39 cellular contexts compared by ENCODE assay signal in the genomic region with DNA sequence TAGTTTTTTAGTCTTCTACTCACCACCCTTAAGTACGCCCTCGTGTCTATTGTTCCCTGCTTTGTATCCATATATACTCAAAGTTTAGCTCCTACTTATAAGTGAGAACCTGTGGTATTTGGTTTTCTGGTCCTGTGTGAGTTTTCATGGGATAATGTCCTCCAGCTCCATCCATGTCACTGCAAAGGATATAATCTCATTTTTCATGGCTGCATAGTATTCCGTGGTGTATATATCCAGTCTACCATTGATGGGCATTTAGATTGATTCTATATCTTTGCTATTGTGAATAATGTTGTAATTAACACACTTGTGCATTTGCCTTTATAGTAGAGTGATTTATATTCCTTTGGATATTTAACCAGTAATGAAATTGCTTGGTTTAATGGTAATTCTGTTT.
"Had no signal": no experiment of that assay in that cellular context is flagged by ENCODE, and none has a peak within 500 bp of the region (broad histone marks: within the 10 kb centered on the region; RNA-seq: fewer than 3 reads in every experiment).

No MANE protein-coding gene starts in this region.

- H3K27me3 Mint-ChIP-seq: activated naive CD4-positive, alpha-beta T cell treated with anti-CD3 and anti-CD28 coated beads, Interleukin-2, amount 10 ng/mL, durations not matched to agents 7 days and 5 days; activated naive CD4-positive, alpha-beta T cell treated with anti-CD3 and anti-CD28 coated beads, Interleukin-2, amount 50 U/mL, for 24 hours; activated naive CD8-positive, alpha-beta T cell; activated naive CD8-positive, alpha-beta T cell treated with anti-CD3 and anti-CD28 coated beads for 36 hours; activated naive CD8-positive, alpha-beta T cell treated with anti-CD3 and anti-CD28 coated beads, Interleukin-2, amount 10 ng/mL, durations not matched to agents 7 days and 5 days; activated naive CD8-positive, alpha-beta T cell treated with anti-CD3 and anti-CD28 coated beads, Interleukin-2, amount 50 U/mL, for 24 hours; activated T-cell treated with anti-CD3 and anti-CD28 coated beads, Interleukin-2, amount 50 U/mL, for 24 hours; activated T-helper 17 cell treated with anti-CD3 and anti-CD28 coated beads, Interleukin-2, amount 50 U/mL, for 72 hours; brain; central memory CD8-positive, alpha-beta T cell had no signal

- ATAC-seq: activated naive CD4-positive, alpha-beta T cell treated with anti-CD3 and anti-CD28 coated beads, Interleukin-2, amount 50 U/mL, for 72 hours; activated naive CD8-positive, alpha-beta T cell treated with anti-CD3 and anti-CD28 coated beads, Interleukin-2, amount 50 U/mL, for 24 hours; activated T-cell treated with anti-CD3 and anti-CD28 coated beads, Interleukin-2, amount 50 U/mL, for 4 hours; activated T-cell treated with anti-CD3 and anti-CD28 coated beads, Interleukin-2, amount 50 U/mL, for 72 hours; activated T-helper 17 cell treated with anti-CD3 and anti-CD28 coated beads, Interleukin-2, amount 50 U/mL, for 72 hours; body of pancreas had no signal

- H3K4me3 Mint-ChIP-seq: activated naive CD4-positive, alpha-beta T cell treated with anti-CD3 and anti-CD28 coated beads for 36 hours; activated naive CD4-positive, alpha-beta T cell treated with anti-CD3 and anti-CD28 coated beads, Interleukin-2, amount 10 ng/mL, durations not matched to agents 7 days and 5 days; activated naive CD4-positive, alpha-beta T cell treated with anti-CD3 and anti-CD28 coated beads, Interleukin-2, amount 50 U/mL, for 24 hours; activated naive CD8-positive, alpha-beta T cell; activated naive CD8-positive, alpha-beta T cell treated with anti-CD3 and anti-CD28 coated beads for 36 hours; activated naive CD8-positive, alpha-beta T cell treated with anti-CD3 and anti-CD28 coated beads, Interleukin-2, amount 10 ng/mL, durations not matched to agents 7 days and 5 days; activated naive CD8-positive, alpha-beta T cell treated with anti-CD3 and anti-CD28 coated beads, Interleukin-2, amount 50 U/mL, for 24 hours; activated T-cell treated with anti-CD3 and anti-CD28 coated beads, Interleukin-2, amount 50 U/mL, for 24 hours; activated T-cell treated with anti-CD3 and anti-CD28 coated beads, Interleukin-2, amount 50 U/mL, for 4 hours; activated T-cell treated with anti-CD3 and anti-CD28 coated beads, Interleukin-2, amount 50 U/mL, for 72 hours; activated T-helper 1 cell treated with anti-CD3 and anti-CD28 coated beads, Interleukin-12 subunit alpha, Interleukin-12 subunit beta, Interleukin-2, Interleukin-4 antibody, amounts not matched to agents 30 ng/mL and 10 ng/mL and 1 ng/mL, durations not matched to agents 14 hours and 24 hours and 36 hours; activated T-helper 17 cell treated with anti-CD3 and anti-CD28 coated beads, Interleukin-2, amount 50 U/mL, for 72 hours; brain; central memory CD8-positive, alpha-beta T cell had no signal

- H3K27ac ChIP-seq: adrenal gland, ascending aorta, body of pancreas, brain microvascular endothelial cell, breast epithelium, cardiac muscle cell had no signal

- FAIRE-seq: astrocyte, bronchial epithelial cell had no signal

- H3K36me3 ChIP-seq: adrenal gland, ascending aorta, brain microvascular endothelial cell, breast epithelium, cardiac muscle cell had no signal

- H3K36me3 Mint-ChIP-seq: activated naive CD4-positive, alpha-beta T cell treated with anti-CD3 and anti-CD28 coated beads, Interleukin-2, amount 10 ng/mL, durations not matched to agents 7 days and 5 days; activated naive CD4-positive, alpha-beta T cell treated with anti-CD3 and anti-CD28 coated beads, Interleukin-2, amount 50 U/mL, for 24 hours; activated naive CD8-positive, alpha-beta T cell; activated naive CD8-positive, alpha-beta T cell treated with anti-CD3 and anti-CD28 coated beads for 36 hours; activated naive CD8-positive, alpha-beta T cell treated with anti-CD3 and anti-CD28 coated beads, Interleukin-2, amount 10 ng/mL, durations not matched to agents 7 days and 5 days; brain had no signal

- H3K4me3 ChIP-seq: adrenal gland, ascending aorta, body of pancreas, breast epithelium, cardiac muscle cell had no signal

- H3K27ac Mint-ChIP-seq: activated naive CD4-positive, alpha-beta T cell treated with anti-CD3 and anti-CD28 coated beads for 36 hours; activated naive CD4-positive, alpha-beta T cell treated with anti-CD3 and anti-CD28 coated beads, Interleukin-2, amount 10 ng/mL, durations not matched to agents 7 days and 5 days; activated naive CD4-positive, alpha-beta T cell treated with anti-CD3 and anti-CD28 coated beads, Interleukin-2, amount 50 U/mL, for 24 hours; activated naive CD4-positive, alpha-beta T cell treated with anti-CD3 and anti-CD28 coated beads, Interleukin-2, amount 50 U/mL, for 72 hours; activated naive CD8-positive, alpha-beta T cell; activated naive CD8-positive, alpha-beta T cell treated with anti-CD3 and anti-CD28 coated beads for 36 hours; activated naive CD8-positive, alpha-beta T cell treated with anti-CD3 and anti-CD28 coated beads, Interleukin-2, amount 10 ng/mL, durations not matched to agents 7 days and 5 days; activated naive CD8-positive, alpha-beta T cell treated with anti-CD3 and anti-CD28 coated beads, Interleukin-2, amount 50 U/mL, for 24 hours; activated T-cell treated with anti-CD3 and anti-CD28 coated beads, Interleukin-2, amount 50 U/mL, for 24 hours; activated T-cell treated with anti-CD3 and anti-CD28 coated beads, Interleukin-2, amount 50 U/mL, for 72 hours; activated T-helper 1 cell treated with anti-CD3 and anti-CD28 coated beads, Interleukin-12 subunit alpha, Interleukin-12 subunit beta, Interleukin-2, Interleukin-4 antibody, amounts not matched to agents 30 ng/mL and 10 ng/mL and 1 ng/mL, durations not matched to agents 14 hours and 24 hours and 36 hours; activated T-helper 17 cell treated with anti-CD3 and anti-CD28 coated beads, Interleukin-2, amount 50 U/mL, for 72 hours; activated T-helper 2 cell treated with anti-CD3 and anti-CD28 coated beads, Interferon-gamma antibody, Interleukin-2, Interleukin-4, amounts not matched to agents 10 μg/mL and 5 μg/mL and 100 μg/mL, durations not matched to agents 14 hours and 24 hours and 36 hours; brain had no signal

- H3K27me3 ChIP-seq: adrenal gland, ascending aorta, body of pancreas, brain microvascular endothelial cell, breast epithelium, cardiac muscle cell had no signal

- H3K4me1 Mint-ChIP-seq: activated naive CD4-positive, alpha-beta T cell treated with anti-CD3 and anti-CD28 coated beads, Interleukin-2, amount 10 ng/mL, durations not matched to agents 7 days and 5 days; activated naive CD4-positive, alpha-beta T cell treated with anti-CD3 and anti-CD28 coated beads, Interleukin-2, amount 50 U/mL, for 24 hours; activated naive CD8-positive, alpha-beta T cell treated with anti-CD3 and anti-CD28 coated beads for 36 hours; activated naive CD8-positive, alpha-beta T cell treated with anti-CD3 and anti-CD28 coated beads, Interleukin-2, amount 10 ng/mL, durations not matched to agents 7 days and 5 days; activated naive CD8-positive, alpha-beta T cell treated with anti-CD3 and anti-CD28 coated beads, Interleukin-2, amount 50 U/mL, for 24 hours; activated T-helper 17 cell treated with anti-CD3 and anti-CD28 coated beads, Interleukin-2, amount 50 U/mL, for 72 hours; central memory CD8-positive, alpha-beta T cell had no signal

- DNase-seq: activated effector memory CD4-positive, alpha-beta T cell treated with anti-CD3 and anti-CD28 coated beads, Interleukin-2, amount 50 U/mL, for 16 hours; activated effector memory CD4-positive, alpha-beta T cell treated with Interleukin-2 at 50 U/mL for 16 hours; activated gamma-delta T cell; activated gamma-delta T cell treated with Interleukin-2 at 50 U/mL for 16 hours; activated naive CD4-positive, alpha-beta T cell; activated naive CD4-positive, alpha-beta T cell treated with anti-CD3 and anti-CD28 coated beads for 36 hours; activated naive CD4-positive, alpha-beta T cell treated with anti-CD3 and anti-CD28 coated beads, Interleukin-2, amount 10 ng/mL, durations not matched to agents 7 days and 5 days; activated naive CD4-positive, alpha-beta T cell treated with anti-CD3 and anti-CD28 coated beads, Interleukin-2, amount 50 U/mL, for 16 hours; activated naive CD4-positive, alpha-beta T cell treated with Interleukin-2 at 50 U/mL for 16 hours; activated naive CD8-positive, alpha-beta T cell treated with anti-CD3 and anti-CD28 coated beads for 36 hours; activated naive CD8-positive, alpha-beta T cell treated with anti-CD3 and anti-CD28 coated beads, Interleukin-2, amount 10 ng/mL, durations not matched to agents 7 days and 5 days; activated naive CD8-positive, alpha-beta T cell treated with anti-CD3 and anti-CD28 coated beads, Interleukin-2, amount 50 U/mL, for 24 hours; activated T-cell treated with anti-CD3 and anti-CD28 coated beads, Interleukin-2, amount 50 U/mL, for 24 hours; activated T-cell treated with anti-CD3 and anti-CD28 coated beads, Interleukin-2, amount 50 U/mL, for 4 hours; activated T-cell treated with anti-CD3 and anti-CD28 coated beads, Interleukin-2, amount 50 U/mL, for 48 hours; activated T-cell treated with anti-CD3 and anti-CD28 coated beads, Interleukin-2, amount 50 U/mL, for 72 hours; adrenal gland; amniotic stem cell; amygdala; anterior cingulate cortex; aorta; body of pancreas; brain microvascular endothelial cell; caudate nucleus; central memory CD4-positive, alpha-beta T cell; cerebellar nuclear complex had no signal

- H3K4me1 ChIP-seq: adrenal gland, ascending aorta, breast epithelium had no signal

- H3K9me3 ChIP-seq: ascending aorta, body of pancreas, breast epithelium had no signal
